Comparison of ENCODE assay signal across 1 cellular context in the genomic region with DNA sequence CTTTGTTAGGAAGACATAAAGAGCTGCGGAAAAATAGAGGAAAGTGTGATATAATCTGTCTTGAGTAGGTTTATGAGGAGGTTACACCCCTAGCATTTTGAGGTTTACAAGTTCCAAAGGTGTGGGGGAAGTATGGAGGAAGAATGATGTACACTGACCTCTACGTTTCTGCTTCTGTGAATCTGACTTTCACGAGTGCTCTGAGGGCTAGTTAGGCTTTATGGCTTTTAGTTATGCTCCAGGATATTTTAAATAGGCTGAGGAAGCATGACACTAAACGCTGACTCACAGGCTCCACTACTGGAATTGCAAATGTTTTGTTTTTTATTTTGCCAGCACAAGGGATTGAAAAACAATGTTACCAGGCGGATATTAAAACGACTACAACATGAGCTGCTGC.
A peak's percentile ranks its signal among the peaks of the same experiment; 100 is the strongest.
TF ChIP-seq lines count a peak whose summit lies in the region.

No MANE protein-coding gene starts in this region.

TF ChIP-seq in HEK293, 187 proteins besides CTCF, POLR2A, EP300 and RAD21 (continued from another document):
- TF ChIP-seq ZXDB (tag by site-specific recombination; IDR thresholded peaks at IDR 0.05) = 0 out of 2 replicates have a peak, but pooled peaks have one; percentile 36
- TF ChIP-seq RBAK (tag by site-specific recombination; IDR thresholded peaks at IDR 0.05) = no peak
- no peak for TF ChIP-seq ZBTB7A (tag by site-specific recombination; IDR thresholded peaks at IDR 0.05; ENCODE audit: low read depth)
- TF ChIP-seq ATF2 (tag by site-specific recombination; IDR thresholded peaks at IDR 0.05; ENCODE audit: low read depth) = no peak
- no peak for TF ChIP-seq ZNF335 (tag by site-specific recombination; conservative IDR thresholded peaks at IDR 0.05)
- TF ChIP-seq GFI1B (tag by site-specific recombination; IDR thresholded peaks at IDR 0.05) = no peak
- TF ChIP-seq, protein P1, sequence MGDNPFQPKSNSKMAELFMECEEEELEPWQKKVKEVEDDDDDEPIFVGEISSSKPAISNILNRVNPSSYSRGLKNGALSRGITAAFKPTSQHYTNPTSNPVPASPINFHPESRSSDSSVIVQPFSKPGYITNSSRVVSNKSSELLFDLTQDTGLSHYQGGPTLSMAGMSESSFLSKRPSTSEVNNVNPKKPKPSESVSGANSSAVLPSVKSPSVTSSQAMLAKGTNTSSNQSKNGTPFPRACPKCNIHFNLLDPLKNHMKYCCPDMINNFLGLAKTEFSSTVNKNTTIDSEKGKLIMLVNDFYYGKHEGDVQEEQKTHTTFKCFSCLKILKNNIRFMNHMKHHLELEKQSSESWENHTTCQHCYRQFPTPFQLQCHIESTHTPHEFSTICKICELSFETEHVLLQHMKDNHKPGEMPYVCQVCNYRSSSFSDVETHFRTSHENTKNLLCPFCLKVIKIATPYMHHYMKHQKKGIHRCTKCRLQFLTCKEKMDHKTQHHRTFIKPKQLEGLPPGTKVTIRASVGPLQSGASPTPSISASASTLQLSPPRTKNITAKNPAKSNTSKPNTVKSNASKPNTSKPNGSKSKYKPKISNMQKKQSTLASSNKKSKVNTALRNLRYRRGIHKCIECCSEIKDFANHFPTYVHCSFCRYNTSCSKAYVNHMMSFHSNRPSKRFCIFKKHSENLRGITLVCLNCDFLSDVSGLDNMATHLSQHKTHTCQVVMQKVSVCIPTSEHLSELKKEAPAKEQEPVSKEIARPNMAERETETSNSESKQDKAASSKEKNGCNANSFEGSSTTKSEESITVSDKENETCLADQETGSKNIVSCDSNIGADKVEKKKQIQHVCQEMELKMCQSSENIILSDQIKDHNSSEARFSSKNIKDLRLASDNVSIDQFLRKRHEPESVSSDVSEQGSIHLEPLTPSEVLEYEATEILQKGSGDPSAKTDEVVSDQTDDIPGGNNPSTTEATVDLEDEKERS (tag by site-specific recombination; IDR thresholded peaks at IDR 0.05) = no peak
- TF ChIP-seq GLIS2 (tag by site-specific recombination; IDR thresholded peaks at IDR 0.05) = no peak
- TF ChIP-seq ZNF530 (tag by site-specific recombination; IDR thresholded peaks at IDR 0.05; ENCODE audit: low read depth) = no peak
- TF ChIP-seq KLF10 (tag by site-specific recombination; IDR thresholded peaks at IDR 0.05) = no peak
- TF ChIP-seq SP3 (tag by site-specific recombination; IDR thresholded peaks at IDR 0.05) = no peak
- no peak for TF ChIP-seq ZNF114 (tag by site-specific recombination; IDR thresholded peaks at IDR 0.05)
- peak; percentile 31; the same call in 1 of the 2 replicates for TF ChIP-seq ZNF629 (tag by site-specific recombination; IDR thresholded peaks at IDR 0.05)
- TF ChIP-seq ZNF521 (tag by site-specific recombination; IDR thresholded peaks at IDR 0.05) = no peak
- no peak for TF ChIP-seq BCL11B (tag by site-specific recombination; IDR thresholded peaks at IDR 0.05; ENCODE audit: low read depth)
- peak; percentile 45; the same call in 1 of the 2 replicates for TF ChIP-seq ZNF660 (tag by site-specific recombination; IDR thresholded peaks at IDR 0.05)
- 0 out of 2 replicates have a peak, but pooled peaks have one; percentile 33 for TF ChIP-seq ZNF366 (tag by site-specific recombination; conservative IDR thresholded peaks at IDR 0.05)
- TF ChIP-seq ZNF350 (tag by site-specific recombination; IDR thresholded peaks at IDR 0.05) = no peak
- no peak for TF ChIP-seq ZBTB6 (tag by site-specific recombination; IDR thresholded peaks at IDR 0.05)
- no peak for TF ChIP-seq SCRT1 (tag by site-specific recombination; IDR thresholded peaks at IDR 0.05; ENCODE audit: borderline replicate concordance)
- peak; percentile 54; the same call in 1 of the 2 replicates for TF ChIP-seq SP7 (tag by site-specific recombination; IDR thresholded peaks at IDR 0.05)
- TF ChIP-seq ZBTB17 (tag by site-specific recombination; IDR thresholded peaks at IDR 0.05) = peak; percentile 65
- TF ChIP-seq EGR2 (tag by site-specific recombination; IDR thresholded peaks at IDR 0.05; ENCODE audit: low read depth) = peak; percentile 10; the same call in 1 of the 2 replicates
- 0 out of 2 replicates have a peak, but pooled peaks have one; percentile 25 for TF ChIP-seq KLF9 (tag by site-specific recombination; IDR thresholded peaks at IDR 0.05; ENCODE audit: low read depth)
- no peak for TF ChIP-seq ZFP3 (tag by site-specific recombination; IDR thresholded peaks at IDR 0.05; ENCODE audit: low read depth)
- 0 out of 2 replicates have a peak, but pooled peaks have one; percentile 35 for TF ChIP-seq ZNF18 (tag by site-specific recombination; IDR thresholded peaks at IDR 0.05)
- peak; percentile 59; the same call in 1 of the 2 replicates for TF ChIP-seq ZNF362 (tag by site-specific recombination; IDR thresholded peaks at IDR 0.05)
- TF ChIP-seq ZFHX2 (tag by site-specific recombination; conservative IDR thresholded peaks at IDR 0.05) = peak; percentile 36; the same call in 1 of the 2 replicates
- peak; percentile 69 for TF ChIP-seq OSR2 (tag by site-specific recombination; IDR thresholded peaks at IDR 0.05)
